8 cellular contexts compared by ENCODE assay signal in genomic region chr4:48778431-48779094, GRCh38. TPM values are rescaled to one million over a fixed set of nuclear protein-coding genes. Genes with fewer than 3 reads are reported as not detected.
A peak's percentile ranks its signal among the peaks of the same experiment; 100 is the strongest.
DNase-seq lines count a peak whose midpoint lies in the region; ATAC-seq and TF ChIP-seq lines count a peak whose summit lies in the region.

No MANE protein-coding gene starts in this region.

- H3K27me3 ChIP-seq in H9 (ENCODE audit: insufficient read depth, low read length) (no peaks in the 10 kb centered on the region), sigmoid colon (no peaks in the 10 kb centered on the region)

- H4K5ac ChIP-seq in H9 (ENCODE audit: insufficient read length, low read depth, low read length) = no peak overlapping the region

- H4K8ac ChIP-seq in H9 (replicated peaks; ENCODE audit: insufficient read length, low read depth, low read length) = no peak overlapping the region

- no peaks in the 10 kb centered on the region for H3K27me3 Mint-ChIP-seq in H9 (ENCODE audit: low read depth)
- H3K27me3 Mint-ChIP-seq in WTC11 (ENCODE audit: low read depth) = no peaks in the 10 kb centered on the region

- H3K4me1 ChIP-seq in H9 (ENCODE audit: insufficient read depth, low read length) (peaks cover 2% of the 10 kb centered on the region; the same call in 1 of the 2 replicates), sigmoid colon (peaks cover 0 to 50% (median 35%) of the 10 kb centered on the region in 4 donors)

- H2AFZ ChIP-seq in H9 (ENCODE audit: low read length) = no peak overlapping the region

- no peak overlapping the region for H4K91ac ChIP-seq in H9 (ENCODE audit: insufficient read length, low read depth, low read length)

- no peaks in the 10 kb centered on the region; a peak in 1 of 7 replicates for H3K36me3 Mint-ChIP-seq in H9 (ENCODE audit: insufficient read depth in 1 of 3, low read depth in 3 of 3)
- no peaks in the 10 kb centered on the region for H3K36me3 Mint-ChIP-seq in WTC11

- H3K4me3 Mint-ChIP-seq in H9 (peak overlapping the region; percentile 92 to 98), WTC11 (peak overlapping the region; percentile 94)

- no CpG with 5 or more reads among the region's 8 CpGs for WGBS in H9 (ENCODE audit: extremely low coverage, insufficient read length, low lambda C conversion rate)
- WGBS in sigmoid colon, 2 donors = 1% methylated on average over 8 of the region's 8 CpGs

- H4K20me1 ChIP-seq in H9 (ENCODE audit: control insufficient read depth, insufficient read depth, insufficient read length) = no peaks in the 10 kb centered on the region

- no peak overlapping the region for H2BK20ac ChIP-seq in H9 (ENCODE audit: low read depth, low read length, poor library complexity, severe bottlenecking)

- H3K18ac ChIP-seq in H9 (ENCODE audit: insufficient read length, low read depth, low read length) = no peak overlapping the region

- no peak for TF ChIP-seq EP300 in sigmoid colon (IDR thresholded peaks at IDR 0.05)

- H3K27ac Mint-ChIP-seq in H9 (peak overlapping the region; percentile 38 to 90 (median 85)), WTC11 (peak overlapping the region; percentile 94)

- CTCF ChIA-PET in WTC11 (lab: Charles Lee) = interaction anchor here (3.7 kb wide), 1 partner anchor 200 kb away, joined by 23 read pairs; no protein-coding TSS in a partner anchor

- no peak overlapping the region for H2BK120ac ChIP-seq in H9 (ENCODE audit: low read depth, low read length, poor library complexity, severe bottlenecking)

- intact Hi-C loops in sigmoid colon (cut with DNase I) = loop anchor here (1.0 kb wide), 1 partner anchor 53 kb away; the partner anchor contains the start of gene OCIAD1

- H2BK12ac ChIP-seq in H9 (ENCODE audit: insufficient read length, low read depth, low read length) = no peak overlapping the region

- ATAC-seq in WTC11 (no peak), HG03039 (IDR thresholded peaks at IDR 0.05; ENCODE audit: unreplicated experiment) (no peak)

- H2BK15ac ChIP-seq in H9 (ENCODE audit: low read depth, low read length) = no peak overlapping the region

- H3K79me1 ChIP-seq in H9 (ENCODE audit: insufficient read depth, low read depth, low read length, poor library complexity, severe bottlenecking) = no peaks in the 10 kb centered on the region

- H2AK5ac ChIP-seq in H9 (ENCODE audit: insufficient read length, low read length) = no peak overlapping the region

- no peak overlapping the region for H3K14ac ChIP-seq in H9 (ENCODE audit: insufficient read depth, low read length)

- H3K9me3 ChIP-seq in H9 (ENCODE audit: control insufficient read depth, low read depth, low read length) (no peaks in the 10 kb centered on the region), sigmoid colon (no peaks in the 10 kb centered on the region)

- peak overlapping the region; percentile 97 for H3K4me2 ChIP-seq in H9 (ENCODE audit: insufficient read depth, insufficient read length, low read length)

- H3K9ac ChIP-seq in H9 (ENCODE audit: extremely low read depth, insufficient read length, low read length) = peak overlapping the region; percentile 87

- H3K9me3 Mint-ChIP-seq in H9 (no peaks in the 10 kb centered on the region; a peak in 3 of 5 replicates), WTC11 (no peaks in the 10 kb centered on the region)

- H3K4me3 ChIP-seq in foreskin fibroblast (ENCODE audit: low read depth in 1 of 2, low read length in 2 of 2) (peak overlapping the region; percentile 80 to 98), sigmoid colon (peak overlapping the region; percentile 74 to 96 (median 95))

- H3K36me3 ChIP-seq in sigmoid colon = no peaks in the 10 kb centered on the region

- no peak overlapping the region for H3K4ac ChIP-seq in H9 (ENCODE audit: low read depth, low read length)

- peaks cover 13% of the 10 kb centered on the region for H3K23me2 ChIP-seq in H9 (ENCODE audit: insufficient read length, low read depth, low read length, poor library complexity, severe bottlenecking)

- H3K79me2 ChIP-seq in H9 (ENCODE audit: insufficient read depth, low read length) = peaks cover 27% of the 10 kb centered on the region; the same call in 1 of the 2 replicates

- H3K27ac ChIP-seq in H9 (ENCODE audit: insufficient read length, low read depth, low read length) (no peak overlapping the region), sigmoid colon (peak overlapping the region; percentile 94 to 99 (median 98))

- TF ChIP-seq CTCF in H9 (conservative IDR thresholded peaks at IDR 0.05) = no peak
- TF ChIP-seq CTCF in WTC11 (IDR thresholded peaks at IDR 0.05) = no peak
- TF ChIP-seq CTCF in foreskin fibroblast (IDR thresholded peaks at IDR 0.05; ENCODE audit: low read depth, low read length) = no peak
- TF ChIP-seq CTCF in sigmoid colon (IDR thresholded peaks at IDR 0.05) = no peak

- no peak overlapping the region for H3T11ph ChIP-seq in H9 (ENCODE audit: low read length)

- DNase-seq in AG08395 (ENCODE audit: low spot score) (peak; percentile 16), H9 (no peak), WTC11 (ENCODE audit: low spot score) (no peak), foreskin fibroblast (peak; percentile 23 to 53), sigmoid colon (no peak), T1000 (lab: John Stamatoyannopoulos, UW) (no peak), NCI-H2227 (lab: John Stamatoyannopoulos, UW; ENCODE audit: unreplicated experiment) (no peak)

- no peak overlapping the region for H3K56ac ChIP-seq in H9 (ENCODE audit: insufficient read length, low read depth, low read length)

- H3K4me1 Mint-ChIP-seq in H9 (peaks cover 39 to 47% of the 10 kb centered on the region in 2 experiments), WTC11 (peaks cover 49% of the 10 kb centered on the region)

- no peak overlapping the region for H2BK5ac ChIP-seq in H9 (ENCODE audit: insufficient read length, low read length)

- no peak for TF ChIP-seq POLR2A in sigmoid colon (IDR thresholded peaks at IDR 0.05)

- POLR2A ChIA-PET in WTC11 (lab: Charles Lee) = no interaction called here

- H3K23ac ChIP-seq in H9 (ENCODE audit: insufficient read length, low read depth, low read length) = no peak overlapping the region

TF ChIP-seq in WTC11, 78 proteins besides CTCF, POLR2A, EP300 and RAD21 (continues in another document):
- TF ChIP-seq ESRRA (CRISPR knock-in tag; IDR thresholded peaks at IDR 0.05; ENCODE audit: borderline replicate concordance) (no peak), ZNF232 (CRISPR knock-in tag; IDR thresholded peaks at IDR 0.05) (no peak), CBFB (CRISPR knock-in tag; IDR thresholded peaks at IDR 0.05; ENCODE audit: low read depth) (no peak), NFE2L1 (CRISPR knock-in tag; IDR thresholded peaks at IDR 0.05) (no peak), OVOL2 (CRISPR knock-in tag; IDR thresholded peaks at IDR 0.05; ENCODE audit: borderline replicate concordance) (no peak), TEAD1 (CRISPR knock-in tag; IDR thresholded peaks at IDR 0.05) (no peak), HMGXB4 (CRISPR knock-in tag; IDR thresholded peaks at IDR 0.05) (no peak), ZNF263 (CRISPR knock-in tag; IDR thresholded peaks at IDR 0.05; ENCODE audit: low read depth) (no peak), TEAD4 (CRISPR knock-in tag; IDR thresholded peaks at IDR 0.05) (no peak), SMAD4 (CRISPR knock-in tag; IDR thresholded peaks at IDR 0.05) (no peak)
- TF ChIP-seq, protein P1, sequence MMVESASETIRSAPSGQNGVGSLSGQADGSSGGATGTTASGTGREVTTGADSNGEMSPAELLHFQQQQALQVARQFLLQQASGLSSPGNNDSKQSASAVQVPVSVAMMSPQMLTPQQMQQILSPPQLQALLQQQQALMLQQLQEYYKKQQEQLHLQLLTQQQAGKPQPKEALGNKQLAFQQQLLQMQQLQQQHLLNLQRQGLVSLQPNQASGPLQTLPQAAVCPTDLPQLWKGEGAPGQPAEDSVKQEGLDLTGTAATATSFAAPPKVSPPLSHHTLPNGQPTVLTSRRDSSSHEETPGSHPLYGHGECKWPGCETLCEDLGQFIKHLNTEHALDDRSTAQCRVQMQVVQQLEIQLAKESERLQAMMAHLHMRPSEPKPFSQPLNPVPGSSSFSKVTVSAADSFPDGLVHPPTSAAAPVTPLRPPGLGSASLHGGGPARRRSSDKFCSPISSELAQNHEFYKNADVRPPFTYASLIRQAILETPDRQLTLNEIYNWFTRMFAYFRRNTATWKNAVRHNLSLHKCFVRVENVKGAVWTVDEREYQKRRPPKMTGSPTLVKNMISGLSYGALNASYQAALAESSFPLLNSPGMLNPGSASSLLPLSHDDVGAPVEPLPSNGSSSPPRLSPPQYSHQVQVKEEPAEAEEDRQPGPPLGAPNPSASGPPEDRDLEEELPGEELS (CRISPR knock-in tag; IDR thresholded peaks at IDR 0.05) = no peak
- TF ChIP-seq, protein P2, sequence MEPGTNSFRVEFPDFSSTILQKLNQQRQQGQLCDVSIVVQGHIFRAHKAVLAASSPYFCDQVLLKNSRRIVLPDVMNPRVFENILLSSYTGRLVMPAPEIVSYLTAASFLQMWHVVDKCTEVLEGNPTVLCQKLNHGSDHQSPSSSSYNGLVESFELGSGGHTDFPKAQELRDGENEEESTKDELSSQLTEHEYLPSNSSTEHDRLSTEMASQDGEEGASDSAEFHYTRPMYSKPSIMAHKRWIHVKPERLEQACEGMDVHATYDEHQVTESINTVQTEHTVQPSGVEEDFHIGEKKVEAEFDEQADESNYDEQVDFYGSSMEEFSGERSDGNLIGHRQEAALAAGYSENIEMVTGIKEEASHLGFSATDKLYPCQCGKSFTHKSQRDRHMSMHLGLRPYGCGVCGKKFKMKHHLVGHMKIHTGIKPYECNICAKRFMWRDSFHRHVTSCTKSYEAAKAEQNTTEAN (CRISPR knock-in tag; IDR thresholded peaks at IDR 0.05) = no peak

RNA-seq across cellular contexts. Expression of gene FRYL, which starts 1.5 kb away (rescaled TPM):
- total RNA-seq in H9 (2021) (25.8 and 31.5 TPM in 2 replicates), WTC11 (2021) (33.1 to 38.7 TPM (median 36.9 TPM) in 3 replicates), sigmoid colon (10 to 100 TPM; 44.9 to 72.4 (median 63.2) TPM)
- polyA plus RNA-seq in sigmoid colon = 10 to 100 TPM; 41.4 to 63.6 (median 41.6) TPM

RNA-seq across cellular contexts. Expression of gene OCIAD1, which starts 52.3 kb away (rescaled TPM):
- total RNA-seq in H9 (2021) = 168 and 169 TPM in 2 replicates
- total RNA-seq in WTC11 (2021) = 135 to 146 TPM (median 146 TPM) in 3 replicates
- total RNA-seq in sigmoid colon = 100 to 1,000 TPM in 3 of 4 donors, 10 to 100 TPM in 1; 96.1 to 133 (median 110) TPM
- polyA plus RNA-seq in sigmoid colon = 100 to 1,000 TPM in 1 of 3 donors, 10 to 100 TPM in 2; 51.7 to 124 (median 69.4) TPM

Comparison
In these comparisons a context has a peak if more than half of its experiments do, and no peak if none do; other contexts are left out.
1. DNase-seq: peak in AG08395 (single experiment) and foreskin fibroblast (2 of 2); none in H9 (single experiment), WTC11 (single experiment), sigmoid colon (single experiment), T1000 (single experiment) and NCI-H2227 (single experiment).